In genomic region chr3:134917631-134918030, GRCh38 we compare ENCODE assay signal across 25 cellular contexts.
DNase-seq lines count a peak whose midpoint lies in the region; ATAC-seq and TF ChIP-seq lines count a peak whose summit lies in the region.
"Had no signal": no experiment of that assay in that cellular context is flagged by ENCODE, and none has a peak within 500 bp of the region (broad histone marks: within the 10 kb centered on the region; RNA-seq: fewer than 3 reads in every experiment).

No MANE protein-coding gene starts in this region.

- no peaks in the 10 kb centered on the region for H3K4me1 ChIP-seq in GM23338 (ENCODE audit: insufficient read depth)
- H3K4me1 ChIP-seq: transverse colon had no signal

- no peak overlapping the region for H3K4me2 ChIP-seq in GM23338

- no peak overlapping the region for H3K27ac Mint-ChIP-seq in GM23338
- H3K27ac Mint-ChIP-seq: activated T-cell treated with anti-CD3 and anti-CD28 coated beads, Interleukin-2, amount 50 U/mL, for 24 hours; endodermal cell; natural killer cell; stimulated activated naive CD8-positive, alpha-beta T cell treated with anti-CD3 and anti-CD28 coated beads, Interleukin-15, amount 100 ng/mL, for 72 hours had no signal

- ATAC-seq in GM18498 (IDR thresholded peaks at IDR 0.05; ENCODE audit: unreplicated experiment): peak; percentile 48
- ATAC-seq in GM18511 (IDR thresholded peaks at IDR 0.05; ENCODE audit: unreplicated experiment): no peak
- ATAC-seq in HG02870 (IDR thresholded peaks at IDR 0.05; ENCODE audit: unreplicated experiment): no peak
- ATAC-seq in GM21717 (IDR thresholded peaks at IDR 0.05; ENCODE audit: unreplicated experiment): no peak
- ATAC-seq in GM23338: no peak
- ATAC-seq: natural killer cell; right cardiac atrium; stimulated activated naive CD8-positive, alpha-beta T cell treated with anti-CD3 and anti-CD28 coated beads, Interleukin-15, amount 100 ng/mL, for 72 hours had no signal

- no peak overlapping the region for H2AFZ ChIP-seq in GM23338

- no peaks in the 10 kb centered on the region for H3F3A ChIP-seq in GM23338 (replicated peaks; ENCODE audit: low read depth)

- peaks cover 2% of the 10 kb centered on the region for H3K27me3 Mint-ChIP-seq in GM23338 (ENCODE audit: insufficient read depth, low read depth, poor library complexity)

- no peak overlapping the region for H3K4me3 Mint-ChIP-seq in GM23338
- H3K4me3 Mint-ChIP-seq: activated T-cell treated with anti-CD3 and anti-CD28 coated beads, Interleukin-2, amount 50 U/mL, for 24 hours; endodermal cell; natural killer cell; stimulated activated naive CD8-positive, alpha-beta T cell treated with anti-CD3 and anti-CD28 coated beads, Interleukin-15, amount 100 ng/mL, for 72 hours had no signal

- 0 out of 2 replicates have a peak, but pooled peaks cover 6% of the 10 kb centered on the region for H3K9me2 ChIP-seq in GM23338 (ENCODE audit: insufficient read depth)

- TF ChIP-seq CTCF in GM23338 (conservative IDR thresholded peaks at IDR 0.05; ENCODE audit: low read depth in 2 of 2): no peak

- H3K36me3 Mint-ChIP-seq in GM23338 (ENCODE audit: low read depth): peaks cover 7% of the 10 kb centered on the region; the same call in 2 of the 3 replicates
- H3K36me3 Mint-ChIP-seq: natural killer cell had no signal

- no peak overlapping the region for H3K4me3 ChIP-seq in GM23338
- H3K4me3 ChIP-seq: transverse colon had no signal

- no peaks in the 10 kb centered on the region for H4K20me1 ChIP-seq in GM23338 (replicated peaks; ENCODE audit: insufficient read depth)

- H3K36me3 ChIP-seq in GM23338 (ENCODE audit: insufficient read depth): no peaks in the 10 kb centered on the region
- H3K36me3 ChIP-seq: transverse colon had no signal

- H3K4me1 Mint-ChIP-seq in GM23338: peaks cover 7% of the 10 kb centered on the region; the same call in 2 of the 3 replicates
- H3K4me1 Mint-ChIP-seq: stimulated activated naive CD8-positive, alpha-beta T cell treated with anti-CD3 and anti-CD28 coated beads, Interleukin-15, amount 100 ng/mL, for 72 hours had no signal

- no peaks in the 10 kb centered on the region for H3K79me2 ChIP-seq in GM23338 (replicated peaks; ENCODE audit: insufficient read depth)

- DNase-seq in AG08395 (ENCODE audit: low spot score): peak; percentile 9
- DNase-seq in NCI-H69 (lab: John Stamatoyannopoulos, UW): peak; percentile 24
- DNase-seq in epithelial cell of prostate (ENCODE audit: low read depth, low spot score): peak; percentile 34
- DNase-seq in GM23338 (ENCODE audit: low spot score): no peak
- DNase-seq: activated CD4-positive, alpha-beta T cell treated with anti-CD3 and anti-CD28 coated beads for 1 hour; activated CD8-positive, alpha-beta memory T cell treated with anti-CD3 and anti-CD28 coated beads for 24 hours; activated T-cell treated with anti-CD3 and anti-CD28 coated beads, Interleukin-2, amount 50 U/mL, for 24 hours; C1 segment of cervical spinal cord; cortex of kidney; endodermal cell; head of caudate nucleus; midbrain; natural killer cell; NCI-H1436 treated with DMSO at 0.1 percent for 48 hours; NCI-H510A treated with DMSO at 0.1 percent for 48 hours; OCI-M1; right cardiac atrium; SHP77 treated with DMSO at 0.1 percent for 48 hours; stimulated activated naive CD8-positive, alpha-beta T cell treated with anti-CD3 and anti-CD28 coated beads, Interleukin-15, amount 100 ng/mL, for 72 hours; SW 1271; transverse colon had no signal

- H3K27me3 ChIP-seq in GM23338 (ENCODE audit: insufficient read depth): no peaks in the 10 kb centered on the region
- H3K27me3 ChIP-seq: transverse colon had no signal

- H3K27ac ChIP-seq in epithelial cell of prostate (no peak overlapping the region), GM23338 (ENCODE audit: low read depth) (no peak overlapping the region)
- H3K27ac ChIP-seq: transverse colon had no signal

- H3K9me3 Mint-ChIP-seq in GM23338: peaks cover 10% of the 10 kb centered on the region; the same call in 2 of the 3 replicates
- H3K9me3 Mint-ChIP-seq: activated T-cell treated with anti-CD3 and anti-CD28 coated beads, Interleukin-2, amount 50 U/mL, for 24 hours; natural killer cell; stimulated activated naive CD8-positive, alpha-beta T cell treated with anti-CD3 and anti-CD28 coated beads, Interleukin-15, amount 100 ng/mL, for 72 hours had no signal

TF ChIP-seq in GM23338, 12 proteins besides CTCF, POLR2A, EP300 and RAD21 (continues in another document):
- TF ChIP-seq JUNB (IDR thresholded peaks at IDR 0.05; ENCODE audit: unreplicated experiment) (no peak), ETS1 (IDR thresholded peaks at IDR 0.05) (no peak), ZNF462 (CRISPR knock-in tag; IDR thresholded peaks at IDR 0.05) (no peak), ZNF331 (CRISPR knock-in tag; IDR thresholded peaks at IDR 0.05; ENCODE audit: low read depth) (no peak), CREB1 (CRISPR knock-in tag; IDR thresholded peaks at IDR 0.05; ENCODE audit: low read depth) (no peak), EZH2phosphoT487 (IDR thresholded peaks at IDR 0.05; ENCODE audit: unreplicated experiment) (no peak), EZH2 (IDR thresholded peaks at IDR 0.05; ENCODE audit: low read depth, unreplicated experiment) (no peak)
